10 cellular contexts compared by ENCODE assay signal in genomic region chr3:102059145-102059943, GRCh38.
DNase-seq lines count a peak whose midpoint lies in the region; ATAC-seq and TF ChIP-seq lines count a peak whose summit lies in the region.
"Had no signal": no experiment of that assay in that cellular context is flagged by ENCODE, and none has a peak within 500 bp of the region (broad histone marks: within the 10 kb centered on the region; RNA-seq: fewer than 3 reads in every experiment).

No MANE protein-coding gene starts in this region.

- CTCF ChIA-PET in GM10248 (lab: Yijun Ruan, JAX), result interaction anchor here (0.9 to 3.2 kb wide), 11 partner anchors 21 to 166 kb away, joined by 3 to 13 read pairs (median 4); no protein-coding TSS in a partner anchor
- CTCF ChIA-PET in T-cell (lab: Charles Lee), result interaction anchor here in 1 of 2 donors (1.1 kb wide), 1 partner anchor 21 kb away, joined by 3 read pairs; no protein-coding TSS in a partner anchor

- H3K27me3 ChIP-seq in left lung, result no peaks in the 10 kb centered on the region

- H3K36me3 ChIP-seq in left lung, result no peaks in the 10 kb centered on the region

- H3K36me3 Mint-ChIP-seq in T-cell, result no peaks in the 10 kb centered on the region

- intact Hi-C loops in left lung (cut with DNase I), result no loop called here

- ATAC-seq in GM19351 (IDR thresholded peaks at IDR 0.05; ENCODE audit: unreplicated experiment), result peak; percentile 66
- ATAC-seq in HG02981 (IDR thresholded peaks at IDR 0.05; ENCODE audit: unreplicated experiment), result peak; percentile 72
- ATAC-seq in T-cell (replicated peaks in 1 of 4), result no peak
- no peak for ATAC-seq in left lung
- ATAC-seq: left cardiac atrium had no signal

- DNase-seq in GM10248 (ENCODE audit: extremely low spot score), result peak; percentile 65
- DNase-seq in T-cell, result peak in 1 of 34 experiments; percentile 15
- no peak for DNase-seq in hepatic stellate cell (ENCODE audit: low spot score)
- no peak for DNase-seq in HCEC 1CT
- no peak for DNase-seq in caudate nucleus (lab: John Stamatoyannopoulos, UW)
- no peak for DNase-seq in left lung
- DNase-seq: effector memory CD4-positive, alpha-beta T cell; left cardiac atrium had no signal

- peaks cover 0 to 4% (median 0%) of the 10 kb centered on the region in 3 donors for H3K9me3 Mint-ChIP-seq in T-cell

- H3K27ac Mint-ChIP-seq in T-cell, result peak overlapping the region; percentile 76 to 84

- TF ChIP-seq CTCF in GM10248 (IDR thresholded peaks at IDR 0.05; ENCODE audit: control extremely low read depth, extremely low read depth, low read depth, missing control alignments) (no peak), left lung (IDR thresholded peaks at IDR 0.05) (no peak)

- H3K27ac ChIP-seq in caudate nucleus (ENCODE audit: low read depth, low read length) (no peak overlapping the region), left lung (no peak overlapping the region)

- H3K4me1 ChIP-seq in left lung, result peaks cover 0 to 4% of the 10 kb centered on the region in 2 donors

- no peak overlapping the region for H3K4me3 ChIP-seq in left lung

- H3K27me3 Mint-ChIP-seq in T-cell, result no peaks in the 10 kb centered on the region

- peak overlapping the region in 1 of 3 donors; percentile 45 for H3K4me3 Mint-ChIP-seq in T-cell

- peaks cover 41 to 46% (median 45%) of the 10 kb centered on the region in 3 donors for H3K4me1 Mint-ChIP-seq in T-cell

- POLR2A ChIA-PET in GM10248 (lab: Yijun Ruan, JAX), result interaction anchor here (0.6 to 1.3 kb wide), 2 partner anchors 21 to 210 kb away, joined by 6 to 8 read pairs; partner anchors contain the start of gene NFKBIZ
- POLR2A ChIA-PET in T-cell (lab: Charles Lee), result interaction anchor here in 1 of 2 donors (0.6 kb wide), 1 partner anchor 123 kb away, joined by 6 read pairs; no protein-coding TSS in a partner anchor

- no peaks in the 10 kb centered on the region for H3K9me3 ChIP-seq in left lung

Comparison
In these comparisons a context has a peak if more than half of its experiments do, and no peak if none do; other contexts are left out.
1. ATAC-seq: peak in GM19351 (single experiment) and HG02981 (single experiment); none in T-cell (0 of 4) and left lung (single experiment).